In genomic region chr7:132367007-132367406, GRCh38 we compare ENCODE assay signal across 21 cellular contexts.
"Had no signal": no experiment of that assay in that cellular context is flagged by ENCODE, and none has a peak within 500 bp of the region (broad histone marks: within the 10 kb centered on the region; RNA-seq: fewer than 3 reads in every experiment).

No MANE protein-coding gene starts in this region.

- H3K4me3 ChIP-seq: coronary artery, dorsolateral prefrontal cortex, esophagus muscularis mucosa, gastroesophageal sphincter, heart left ventricle, hepatocyte, left ventricle myocardium inferior, lower lobe of right lung had no signal

- DNase-seq: dermis blood vessel endothelial cell; dorsolateral prefrontal cortex; effector CD4-positive, alpha-beta T cell; effector memory CD4-positive, alpha-beta T cell; foreskin keratinocyte; heart left ventricle; hypothalamus; immature natural killer cell; islet precursor cell; kidney; kidney glomerular epithelial cell; left ventricle myocardium inferior; lower lobe of right lung; mesenchymal stem cell had no signal

- H3K36me3 ChIP-seq: esophagus muscularis mucosa, gastroesophageal sphincter, heart left ventricle, left ventricle myocardium inferior, lower lobe of right lung had no signal

- H2AFZ ChIP-seq: hepatocyte had no signal

- H3K79me2 ChIP-seq: hepatocyte had no signal

- H3K4me2 ChIP-seq: hepatocyte had no signal

- H3K9me3 ChIP-seq: esophagus muscularis mucosa, gastroesophageal sphincter, heart left ventricle, left ventricle myocardium inferior, lower lobe of right lung had no signal

- H3K27me3 ChIP-seq: esophagus muscularis mucosa, foreskin keratinocyte, heart left ventricle, hepatocyte had no signal

- FAIRE-seq: colon, endothelial cell of umbilical vein, frontal cortex, kidney had no signal

- ATAC-seq: foreskin keratinocyte, gastroesophageal sphincter, heart left ventricle, lower lobe of right lung had no signal

- H3K4me1 ChIP-seq: foreskin keratinocyte, gastroesophageal sphincter, lower lobe of right lung had no signal

- H3K27ac ChIP-seq: coronary artery, dorsolateral prefrontal cortex, esophagus muscularis mucosa, foreskin keratinocyte, gastroesophageal sphincter, heart left ventricle, hepatocyte, left ventricle myocardium inferior, lower lobe of right lung had no signal
